Comparison of ENCODE assay signal across 8 cellular contexts in genomic region chr20:56468317-56469076, GRCh38. TPM values are rescaled to one million over a fixed set of nuclear protein-coding genes. Genes with fewer than 3 reads are reported as not detected.
DNase-seq lines count a peak whose midpoint lies in the region; ATAC-seq and TF ChIP-seq lines count a peak whose summit lies in the region.

Gene RTF2, plus strand, starts transcription at chr20:56468627. Its CDS starts 71 bp downstream, at chr20:56468698.

- H3K4me3 Mint-ChIP-seq in activated T-cell treated with anti-CD3 and anti-CD28 coated beads, Interleukin-2, amount 50 U/mL, for 4 hours: peak within 1 kb of the TSS; percentile 100

- peaks cover 40% of the 10 kb centered on the region for H3K4me1 Mint-ChIP-seq in activated T-cell treated with anti-CD3 and anti-CD28 coated beads, Interleukin-2, amount 50 U/mL, for 4 hours (ENCODE audit: low read depth)

- H3K9me3 ChIP-seq in Panc1 (ENCODE audit: control insufficient read depth, insufficient read depth, low read depth, low read length) (no peaks in the 10 kb centered on the region), muscle layer of colon (ENCODE audit: low read length) (no peaks in the 10 kb centered on the region)

- no peaks in the 10 kb centered on the region for H3K9me3 Mint-ChIP-seq in activated T-cell treated with anti-CD3 and anti-CD28 coated beads, Interleukin-2, amount 50 U/mL, for 4 hours

- POLR2A ChIA-PET in Panc1 (lab: Charles Lee): interaction anchor here (0.6 kb wide), 1 partner anchor 44 kb away, joined by 13 read pairs; no protein-coding TSS in a partner anchor

- H3K9ac ChIP-seq in muscle layer of colon (ENCODE audit: low read length): peak within 1 kb of the TSS; percentile 96

- H3K27ac ChIP-seq in Panc1 (ENCODE audit: low read length): peak within 1 kb of the TSS; percentile 95
- peak within 1 kb of the TSS; percentile 90 for H3K27ac ChIP-seq in muscle layer of colon (ENCODE audit: low read depth, low read length)

- H3K36me3 ChIP-seq in Panc1 (ENCODE audit: control insufficient read depth, insufficient read depth, low read length): peaks cover 6% of the 10 kb centered on the region; the same call in 1 of the 2 replicates
- peaks cover 6% of the 10 kb centered on the region for H3K36me3 ChIP-seq in muscle layer of colon (ENCODE audit: insufficient read depth, low read length)

- intact Hi-C loops in Panc1 (cut with micrococcal nuclease; ENCODE audit: unreplicated experiment): no loop called here

- no TSS peak for BruUV-seq in Panc1 (replicated peaks; lab: Mats Ljungman, UMichigan)

- peaks cover 8% of the 10 kb centered on the region for H3K36me3 Mint-ChIP-seq in activated T-cell treated with anti-CD3 and anti-CD28 coated beads, Interleukin-2, amount 50 U/mL, for 4 hours (ENCODE audit: insufficient read depth)

- H3K27me3 ChIP-seq in Panc1 (ENCODE audit: control insufficient read depth, insufficient read depth, low read length) (no peaks in the 10 kb centered on the region), muscle layer of colon (ENCODE audit: control insufficient read depth in 1 of 2, insufficient read depth in 2 of 2, low read length in 2 of 2) (no peaks in the 10 kb centered on the region)

- H3K27me3 Mint-ChIP-seq in activated T-cell treated with anti-CD3 and anti-CD28 coated beads, Interleukin-2, amount 50 U/mL, for 4 hours (ENCODE audit: low read depth): no peaks in the 10 kb centered on the region

- in situ Hi-C loops in KBM-7 (cut with MboI; ENCODE audit: low pct_unique_long_range_greater_than_20kb, low sequenced_read_pairs): no loop called here
- in situ Hi-C loops in Panc1 (cut with HindIII; ENCODE audit: low pct_unique_long_range_greater_than_20kb, low sequenced_read_pairs): no loop called here

- peak within 1 kb of the TSS; percentile 95 to 98 for H3K4me3 ChIP-seq in Panc1 (ENCODE audit: low read depth in 2 of 2, low read length in 2 of 2)
- peak within 1 kb of the TSS; percentile 75 to 99 for H3K4me3 ChIP-seq in muscle layer of colon (ENCODE audit: low read depth in 1 of 2, low read length in 2 of 2)

- peak; percentile 97 for ATAC-seq in GM21723 (IDR thresholded peaks at IDR 0.05; ENCODE audit: unreplicated experiment)
- ATAC-seq in Panc1: peak; percentile 100
- peak; percentile 98 to 99 for ATAC-seq in activated T-cell treated with anti-CD3 and anti-CD28 coated beads, Interleukin-2, amount 50 U/mL, for 4 hours
- peak; percentile 100 for ATAC-seq in esophagus mucosa

- CTCF ChIA-PET in Panc1 (lab: Charles Lee): no interaction called here

- DNase-seq in DMS53 treated with DMSO at 0.1 percent for 48 hours (lab: John Stamatoyannopoulos, UW; ENCODE audit: unreplicated experiment): peak; percentile 41
- peak; percentile 93 for DNase-seq in KBM-7
- DNase-seq in Panc1 (ENCODE audit: low read depth, low spot score): peak; percentile 54
- peak; percentile 97 for DNase-seq in activated T-cell treated with anti-CD3 and anti-CD28 coated beads, Interleukin-2, amount 50 U/mL, for 4 hours
- DNase-seq in stimulated activated CD8-positive, alpha-beta memory T cell treated with anti-CD3 and anti-CD28 coated beads, Interleukin-7, amount 100 ng/mL, for 1 hour (ENCODE audit: low read depth in 2 of 2): peak; percentile 94 to 96

- no peak for TF ChIP-seq CTCF in Panc1 (IDR thresholded peaks at IDR 0.05)

- H3K4me1 ChIP-seq in Panc1 (ENCODE audit: control insufficient read depth, insufficient read depth, low read length) (peaks cover 9% of the 10 kb centered on the region; the same call in 1 of the 2 replicates), muscle layer of colon (ENCODE audit: insufficient read depth, low read length) (peaks cover 25% of the 10 kb centered on the region)

RNA-seq across cellular contexts. Expression of gene RTF2, which starts in this region (rescaled TPM):
- total RNA-seq in Panc1 (2021; ENCODE audit: unreplicated experiment) (89.2 TPM), esophagus mucosa (51.0 TPM)
- polyA plus RNA-seq in Panc1 (2012; ENCODE audit: insufficient read length): 85.2 TPM
- total RNA-seq in activated T-cell treated with anti-CD3 and anti-CD28 coated beads, Interleukin-2, amount 50 U/mL, for 4 hours: 10 to 100 TPM; 74.8 to 81.3 (median 79.7) TPM

Comparison
In these comparisons a context has a peak if more than half of its experiments do, and no peak if none do; other contexts are left out.
1. Peak in every context shown above with its lines: DNase-seq, ATAC-seq, H3K4me3 ChIP-seq and H3K27ac ChIP-seq.
2. DNase-seq: peak in every context shown above with its lines; median percentile 97 in activated T-cell treated with anti-CD3 and anti-CD28 coated beads, Interleukin-2, amount 50 U/mL, for 4 hours; 95 in stimulated activated CD8-positive, alpha-beta memory T cell treated with anti-CD3 and anti-CD28 coated beads, Interleukin-7, amount 100 ng/mL, for 1 hour; 93 in KBM-7; 54 in Panc1; 41 in DMS53 treated with DMSO at 0.1 percent for 48 hours.